8 cellular contexts compared by ENCODE assay signal in genomic region chr14:73740921-73741326, GRCh38. TPM values are rescaled to one million over a fixed set of nuclear protein-coding genes. Genes with fewer than 3 reads are reported as not detected.
A peak's percentile ranks its signal among the peaks of the same experiment; 100 is the strongest.
DNase-seq lines count a peak whose midpoint lies in the region; ATAC-seq and TF ChIP-seq lines count a peak whose summit lies in the region.

No MANE protein-coding gene starts in this region.

- BruUV-seq in Calu3 (replicated peaks; lab: Mats Ljungman, UMichigan) = no TSS peak

- H3K27me3 Mint-ChIP-seq in Calu3 (ENCODE audit: unreplicated experiment) (no peaks in the 10 kb centered on the region), glutamatergic neuron (ENCODE audit: unreplicated experiment) (peaks cover 6% of the 10 kb centered on the region)
- no peaks in the 10 kb centered on the region for H3K27me3 Mint-ChIP-seq in natural killer cell treated with Interleukin-12 subunit alpha and Interleukin-12 subunit beta and Interleukin-15 and Interleukin-18, amount 100 ng/mL, for 72 hours

- peaks cover 23% of the 10 kb centered on the region for H3K4me1 ChIP-seq in NT2/D1 (ENCODE audit: insufficient read depth, insufficient read length)

- DNase-seq in Calu3 (peak; percentile 90), NT2/D1 (ENCODE audit: low read depth, low spot score) (no peak), epithelial cell of proximal tubule (ENCODE audit: low read depth) (no peak), NOMO-1 (lab: John Stamatoyannopoulos, UW; ENCODE audit: unreplicated experiment in 2 of 2) (no peak), glutamatergic neuron (no peak), NCI-H774 (lab: John Stamatoyannopoulos, UW) (no peak)
- DNase-seq in natural killer cell treated with Interleukin-12 subunit alpha and Interleukin-12 subunit beta and Interleukin-15 and Interleukin-18, amount 100 ng/mL, for 72 hours (ENCODE audit: low spot score) = no peak
- DNase-seq in central memory CD4-positive, alpha-beta T cell = no peak

- H3K9me3 Mint-ChIP-seq in Calu3 (ENCODE audit: low read depth, unreplicated experiment) = no peaks in the 10 kb centered on the region
- no peaks in the 10 kb centered on the region for H3K9me3 Mint-ChIP-seq in natural killer cell treated with Interleukin-12 subunit alpha and Interleukin-12 subunit beta and Interleukin-15 and Interleukin-18, amount 100 ng/mL, for 72 hours
- no peaks in the 10 kb centered on the region for H3K9me3 Mint-ChIP-seq in glutamatergic neuron (ENCODE audit: unreplicated experiment)

- H3K4me3 ChIP-seq in NT2/D1 (ENCODE audit: insufficient read length, low read depth) = no peak overlapping the region
- H3K4me3 ChIP-seq in epithelial cell of proximal tubule (ENCODE audit: low read depth, low read length) = peak overlapping the region; percentile 37

- H3K4me1 Mint-ChIP-seq in Calu3 (ENCODE audit: low read depth, unreplicated experiment) (peaks cover 42% of the 10 kb centered on the region), glutamatergic neuron (ENCODE audit: low read depth, unreplicated experiment) (peaks cover 9% of the 10 kb centered on the region)
- H3K4me1 Mint-ChIP-seq in natural killer cell treated with Interleukin-12 subunit alpha and Interleukin-12 subunit beta and Interleukin-15 and Interleukin-18, amount 100 ng/mL, for 72 hours (ENCODE audit: low read depth in 2 of 2) = peaks cover 49 to 56% of the 10 kb centered on the region in 2 donors

- ATAC-seq in natural killer cell treated with Interleukin-12 subunit alpha and Interleukin-12 subunit beta and Interleukin-15 and Interleukin-18, amount 100 ng/mL, for 72 hours = no peak

- no peaks in the 10 kb centered on the region for H3K9me3 ChIP-seq in NT2/D1 (ENCODE audit: insufficient read depth, low read length)

- CTCF ChIA-PET in Calu3 (lab: Charles Lee) = interaction anchor here (0.5 to 3.1 kb wide), 16 partner anchors 9 to 171 kb away, joined by 3 to 23 read pairs (median 4); a partner anchor contains a TSS

- H3K36me3 Mint-ChIP-seq in Calu3 (ENCODE audit: insufficient read depth, unreplicated experiment) = peaks cover 41% of the 10 kb centered on the region
- H3K36me3 Mint-ChIP-seq in natural killer cell treated with Interleukin-12 subunit alpha and Interleukin-12 subunit beta and Interleukin-15 and Interleukin-18, amount 100 ng/mL, for 72 hours = no peaks in the 10 kb centered on the region
- no peaks in the 10 kb centered on the region for H3K36me3 Mint-ChIP-seq in glutamatergic neuron (ENCODE audit: unreplicated experiment)

- intact Hi-C loops in Calu3 (cut with micrococcal nuclease; ENCODE audit: unreplicated experiment) = loop anchor here (2.0 to 5.0 kb wide), 2 partner anchors 14 to 86 kb away; no protein-coding TSS in a partner anchor

- H3K4me3 Mint-ChIP-seq in Calu3 (ENCODE audit: low read depth, unreplicated experiment) (peak overlapping the region; percentile 57), glutamatergic neuron (ENCODE audit: unreplicated experiment) (no peak overlapping the region)
- peak overlapping the region; percentile 91 for H3K4me3 Mint-ChIP-seq in natural killer cell treated with Interleukin-12 subunit alpha and Interleukin-12 subunit beta and Interleukin-15 and Interleukin-18, amount 100 ng/mL, for 72 hours

- TF ChIP-seq CTCF in Calu3 (IDR thresholded peaks at IDR 0.05; ENCODE audit: unreplicated experiment) = no peak
- TF ChIP-seq CTCF in epithelial cell of proximal tubule (conservative IDR thresholded peaks at IDR 0.05; ENCODE audit: low read depth, low read length) = no peak
- no peak for TF ChIP-seq CTCF in glutamatergic neuron (IDR thresholded peaks at IDR 0.05; ENCODE audit: partially characterized antibody, unreplicated experiment)

- H3K27ac Mint-ChIP-seq in Calu3 (ENCODE audit: unreplicated experiment) = peak overlapping the region; percentile 94
- H3K27ac Mint-ChIP-seq in natural killer cell treated with Interleukin-12 subunit alpha and Interleukin-12 subunit beta and Interleukin-15 and Interleukin-18, amount 100 ng/mL, for 72 hours = peak overlapping the region; percentile 93 to 96
- no peak overlapping the region for H3K27ac Mint-ChIP-seq in glutamatergic neuron (ENCODE audit: unreplicated experiment)

- no peaks in the 10 kb centered on the region for H3K27me3 ChIP-seq in NT2/D1 (ENCODE audit: insufficient read depth, insufficient read length)

- H3K36me3 ChIP-seq in NT2/D1 (ENCODE audit: insufficient read depth, insufficient read length, low read length) = peaks cover 38% of the 10 kb centered on the region

- peak overlapping the region; percentile 17 for H3K9ac ChIP-seq in NT2/D1 (ENCODE audit: insufficient read length, low read depth)

RNA-seq across cellular contexts. Expression of gene PNMA1, which starts 26.7 kb away (rescaled TPM):
- total RNA-seq in Calu3 (2022) = 37.2 and 37.9 TPM in 2 replicates
- total RNA-seq in epithelial cell of proximal tubule = 22.9 and 23.6 TPM in 2 replicates
- 10 to 100 TPM; 18.9 to 32.2 TPM for total RNA-seq in natural killer cell treated with Interleukin-12 subunit alpha and Interleukin-12 subunit beta and Interleukin-15 and Interleukin-18, amount 100 ng/mL, for 72 hours
- 145 TPM for total RNA-seq in glutamatergic neuron (ENCODE audit: unreplicated experiment)
